In the genomic region with DNA sequence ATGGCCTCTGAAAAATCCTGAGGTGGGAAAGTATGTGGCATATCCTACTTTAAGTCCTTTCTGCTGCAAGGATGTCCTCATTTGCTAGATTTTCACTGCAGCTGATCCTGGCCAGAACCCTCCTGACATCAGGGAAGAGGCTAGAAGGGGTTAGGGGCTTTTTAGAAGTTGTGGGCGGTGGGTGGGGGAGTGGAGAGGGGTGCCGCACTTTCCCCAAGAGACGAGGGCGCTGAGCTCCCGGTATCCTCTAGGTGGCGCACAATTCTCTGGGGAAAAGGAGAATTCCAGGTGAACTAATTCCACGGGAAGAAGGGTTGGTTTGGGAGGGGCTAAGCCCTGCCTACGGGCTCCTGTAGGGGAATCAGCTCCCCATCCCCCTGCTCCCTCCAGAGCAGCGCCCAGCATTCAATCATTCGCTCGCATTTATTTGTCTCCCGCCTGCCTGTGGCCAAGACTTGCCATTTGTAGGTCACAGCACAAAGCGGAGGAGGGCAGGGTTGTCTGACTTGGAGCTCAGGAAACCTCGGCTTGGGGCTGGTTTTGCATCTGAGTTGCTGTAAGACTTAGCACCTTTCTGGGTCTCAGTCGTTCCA, we compare ENCODE assay signal across 8 cellular contexts. TPM values are rescaled to one million over a fixed set of nuclear protein-coding genes. Genes with fewer than 3 reads are reported as not detected.
DNase-seq lines count a peak whose midpoint lies in the region; ATAC-seq and TF ChIP-seq lines count a peak whose summit lies in the region.

No MANE protein-coding gene starts in this region.

- DNase-seq in DMS153 treated with DMSO at 0.1 percent for 48 hours (lab: John Stamatoyannopoulos, UW; ENCODE audit: unreplicated experiment) (peak; percentile 10), DMS153 (lab: John Stamatoyannopoulos, UW) (no peak), adrenal gland (peak in 6 of 7 donors; percentile 11 to 55 (median 24)), islet precursor cell (peak; percentile 96)
- DNase-seq in stimulated activated CD4-positive, alpha-beta T cell treated with anti-CD3 and anti-CD28 coated beads, Interleukin-1b, Interleukin-23, amount 100 ng/mL, for 48 hours, result no peak

- 5 to 9% (median 7%) methylated on average over 10 to 15 of the region's 15 CpGs for WGBS in adrenal gland, 4 donors

- TF ChIP-seq CTCF in adrenal gland (IDR thresholded peaks at IDR 0.05), result peak; percentile 20 to 63 (median 54)

- H3K27me3 ChIP-seq in HUES6 (ENCODE audit: control insufficient read depth, insufficient read depth, low read length), result peaks cover 3% of the 10 kb centered on the region; the same call in 1 of the 2 replicates
- H3K27me3 ChIP-seq in adrenal gland, result peaks cover 6% of the 10 kb centered on the region

- no peak for ATAC-seq in HG02571 (IDR thresholded peaks at IDR 0.05; ENCODE audit: unreplicated experiment)
- ATAC-seq in GM21619 (IDR thresholded peaks at IDR 0.05; ENCODE audit: unreplicated experiment), result no peak

- H3K36me3 ChIP-seq in HUES6 (ENCODE audit: control insufficient read depth, insufficient read depth, low read length) (no peaks in the 10 kb centered on the region), adrenal gland (replicated peaks in 1 of 2) (no peaks in the 10 kb centered on the region)

- H3K4me1 ChIP-seq in HUES6 (ENCODE audit: control insufficient read depth, insufficient read depth, low read length) (peaks cover 36% of the 10 kb centered on the region), adrenal gland (replicated peaks in 1 of 2) (no peaks in the 10 kb centered on the region)

- intact Hi-C loops in adrenal gland (cut with DNase I), result no loop called here

- H3K9ac ChIP-seq in HUES6 (ENCODE audit: low read length), result peak overlapping the region; percentile 88

- H3K27ac ChIP-seq in HUES6 (ENCODE audit: low read depth, low read length) (peak overlapping the region; percentile 1; the same call in 1 of the 2 replicates), adrenal gland (no peak overlapping the region)

- H3K9me3 ChIP-seq in HUES6 (ENCODE audit: control insufficient read depth, insufficient read depth, low read depth, low read length) (no peaks in the 10 kb centered on the region), adrenal gland (replicated peaks in 1 of 3) (no peaks in the 10 kb centered on the region)

- no peak for TF ChIP-seq POLR2A in adrenal gland (IDR thresholded peaks at IDR 0.05)

- H3K4me3 ChIP-seq in HUES6 (ENCODE audit: low read depth, low read length), result peak overlapping the region; percentile 54
- no peak overlapping the region for H3K4me3 ChIP-seq in adrenal gland

RNA-seq across cellular contexts. Expression of gene HAND1, which starts 42.9 kb away (rescaled TPM):
- total RNA-seq in adrenal gland, result 1 to 10 TPM in 3 of 8 donors, not detected in 5; 3.8 to 6.8 (median 5.6) TPM
- polyA plus RNA-seq in adrenal gland, result 1 to 10 TPM; 1.3 to 2.4 (median 1.4) TPM

Comparison
In these comparisons a context has a peak if more than half of its experiments do, and no peak if none do; other contexts are left out.
1. DNase-seq: peak in DMS153 treated with DMSO at 0.1 percent for 48 hours (single experiment), adrenal gland (6 of 7) and islet precursor cell (single experiment); none in DMS153 (single experiment) and stimulated activated CD4-positive, alpha-beta T cell treated with anti-CD3 and anti-CD28 coated beads, Interleukin-1b, Interleukin-23, amount 100 ng/mL, for 48 hours (single experiment).